17 cellular contexts compared by ENCODE assay signal in genomic region chr5:149195962-149196361, GRCh38. TPM values are rescaled to one million over a fixed set of nuclear protein-coding genes. Genes with fewer than 3 reads are reported as not detected.
"Had no signal": no experiment of that assay in that cellular context is flagged by ENCODE, and none has a peak within 500 bp of the region (broad histone marks: within the 10 kb centered on the region; RNA-seq: fewer than 3 reads in every experiment).

No MANE protein-coding gene starts in this region.

- H3K27ac ChIP-seq: colonic mucosa, epithelial cell of prostate, transverse colon, WERI-Rb-1 had no signal

- H3K27me3 ChIP-seq: colonic mucosa, transverse colon had no signal

- H3K9me3 ChIP-seq: colonic mucosa, transverse colon had no signal

- H3K4me1 ChIP-seq: colonic mucosa, transverse colon had no signal

- DNase-seq: activated CD4-positive, alpha-beta T cell treated with anti-CD3 and anti-CD28 coated beads for 1 hour; activated CD8-positive, alpha-beta memory T cell treated with anti-CD3 and anti-CD28 coated beads for 24 hours; activated gamma-delta T cell; colonic mucosa; endodermal cell; foreskin melanocyte; head of caudate nucleus; stimulated activated CD4-positive, alpha-beta T cell treated with anti-CD3 and anti-CD28 coated beads, Interleukin-12 subunit alpha, Interleukin-12 subunit beta, amount 100 ng/mL, for 4 hours; stimulated activated CD4-positive, alpha-beta T cell treated with anti-CD3 and anti-CD28 coated beads, Interleukin-1b, Interleukin-23, amount 100 ng/mL, for 48 hours; stimulated activated CD8-positive, alpha-beta memory T cell treated with anti-CD3 and anti-CD28 coated beads, Interleukin-4, amount 100 ng/mL, for 48 hours; stimulated activated naive CD8-positive, alpha-beta T cell treated with anti-CD3 and anti-CD28 coated beads, Interleukin-15, Interleukin-2, amounts not matched to agents 100 U/mL and 50 U/mL, for 24 hours; T-helper 2 cell; transverse colon; WERI-Rb-1 had no signal

- H3K36me3 ChIP-seq: colonic mucosa, transverse colon, WERI-Rb-1 had no signal

- H3K4me3 ChIP-seq: colonic mucosa, lung, transverse colon had no signal

- ATAC-seq: stimulated activated naive CD8-positive, alpha-beta T cell treated with anti-CD3 and anti-CD28 coated beads, Interleukin-15, Interleukin-2, amounts not matched to agents 100 U/mL and 50 U/mL, for 24 hours had no signal

RNA-seq across cellular contexts. Expression of gene ABLIM3, which starts 54.7 kb away (rescaled TPM):
- total RNA-seq: natural killer cell treated with Interleukin-12 subunit alpha and Interleukin-12 subunit beta and Interleukin-15 and Interleukin-18, amount 100 ng/mL, for 72 hours had no signal
